ENCODE assay signal across 8 cellular contexts in the genomic region with DNA sequence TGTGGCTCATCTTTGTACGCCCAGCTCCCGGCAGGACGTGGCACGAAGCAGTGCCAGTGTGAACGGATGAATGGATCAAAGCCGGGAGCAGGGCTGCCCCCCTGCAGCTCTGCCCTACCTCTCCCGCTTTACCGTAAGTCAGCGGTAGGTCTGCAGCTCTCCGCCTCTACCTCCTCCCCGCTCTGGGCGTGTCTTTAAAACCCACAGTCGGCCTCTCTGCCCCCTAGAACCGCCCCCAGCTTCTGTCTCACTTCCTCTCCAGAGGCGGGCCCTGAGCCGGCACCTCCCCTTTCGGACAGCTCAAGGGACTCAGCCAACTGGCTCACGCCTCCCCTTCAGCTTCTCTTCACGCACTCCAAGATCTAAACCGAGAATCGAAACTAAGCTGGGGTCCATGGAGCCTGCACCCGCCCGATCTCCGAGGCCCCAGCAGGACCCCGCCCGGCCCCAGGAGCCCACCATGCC. TPM values are rescaled to one million over a fixed set of nuclear protein-coding genes. Genes with fewer than 3 reads are reported as not detected.
DNase-seq lines count a peak whose midpoint lies in the region; ATAC-seq, FAIRE-seq and TF ChIP-seq lines count a peak whose summit lies in the region.

A gene with protein sequence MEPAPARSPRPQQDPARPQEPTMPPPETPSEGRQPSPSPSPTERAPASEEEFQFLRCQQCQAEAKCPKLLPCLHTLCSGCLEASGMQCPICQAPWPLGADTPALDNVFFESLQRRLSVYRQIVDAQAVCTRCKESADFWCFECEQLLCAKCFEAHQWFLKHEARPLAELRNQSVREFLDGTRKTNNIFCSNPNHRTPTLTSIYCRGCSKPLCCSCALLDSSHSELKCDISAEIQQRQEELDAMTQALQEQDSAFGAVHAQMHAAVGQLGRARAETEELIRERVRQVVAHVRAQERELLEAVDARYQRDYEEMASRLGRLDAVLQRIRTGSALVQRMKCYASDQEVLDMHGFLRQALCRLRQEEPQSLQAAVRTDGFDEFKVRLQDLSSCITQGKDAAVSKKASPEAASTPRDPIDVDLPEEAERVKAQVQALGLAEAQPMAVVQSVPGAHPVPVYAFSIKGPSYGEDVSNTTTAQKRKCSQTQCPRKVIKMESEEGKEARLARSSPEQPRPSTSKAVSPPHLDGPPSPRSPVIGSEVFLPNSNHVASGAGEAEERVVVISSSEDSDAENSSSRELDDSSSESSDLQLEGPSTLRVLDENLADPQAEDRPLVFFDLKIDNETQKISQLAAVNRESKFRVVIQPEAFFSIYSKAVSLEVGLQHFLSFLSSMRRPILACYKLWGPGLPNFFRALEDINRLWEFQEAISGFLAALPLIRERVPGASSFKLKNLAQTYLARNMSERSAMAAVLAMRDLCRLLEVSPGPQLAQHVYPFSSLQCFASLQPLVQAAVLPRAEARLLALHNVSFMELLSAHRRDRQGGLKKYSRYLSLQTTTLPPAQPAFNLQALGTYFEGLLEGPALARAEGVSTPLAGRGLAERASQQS (plus strand): TSS at position 298 of the 465 bp plus-strand sequence. CDS start 97 bp downstream, at position 395.

- POLR2A ChIA-PET in endothelial cell of umbilical vein (lab: Charles Lee): interaction anchor here (0.7 to 1.5 kb wide), 5 partner anchors 11 to 46 kb away, joined by 3 read pairs; no protein-coding TSS in a partner anchor

- H3K4me3 ChIP-seq in OCI-LY3 (ENCODE audit: low read length): peak within 1 kb of the TSS; percentile 85
- H3K4me3 ChIP-seq in endothelial cell of umbilical vein (replicated peaks in 1 of 3; ENCODE audit: insufficient read depth in 1 of 3, low read depth in 1 of 3, low read length in 3 of 3): peak within 1 kb of the TSS; percentile 86 to 96 (median 92)

- H3K4me1 ChIP-seq in OCI-LY3 (ENCODE audit: low read length) (peaks cover 58% of the 10 kb centered on the region), endothelial cell of umbilical vein (ENCODE audit: control insufficient read depth, extremely low read depth, insufficient read depth, low read length) (peaks cover 42% of the 10 kb centered on the region)

- no peaks in the 10 kb centered on the region for H3K9me1 ChIP-seq in endothelial cell of umbilical vein (replicated peaks; ENCODE audit: control insufficient read depth, extremely low read depth, insufficient read depth, low read length)

- H4K20me1 ChIP-seq in OCI-LY3 (ENCODE audit: insufficient read depth, low read length): peaks cover 23% of the 10 kb centered on the region
- H4K20me1 ChIP-seq in endothelial cell of umbilical vein (replicated peaks; ENCODE audit: control insufficient read depth, extremely low read depth, insufficient read depth, low read length): no peaks in the 10 kb centered on the region

- TF ChIP-seq POLR2A in endothelial cell of umbilical vein (IDR thresholded peaks at IDR 0.05; ENCODE audit: low read depth, low read length): no peak

- peak; percentile 98 for FAIRE-seq in endothelial cell of umbilical vein (lab: Jason Lieb, UNC)

- in situ Hi-C loops in Caki2 (cut with HindIII; ENCODE audit: low pct_unique_long_range_greater_than_20kb, low sequenced_read_pairs): no loop called here

- H3K36me3 ChIP-seq in OCI-LY3 (replicated peaks; ENCODE audit: low read depth, low read length) (peaks cover 27% of the 10 kb centered on the region), endothelial cell of umbilical vein (ENCODE audit: control insufficient read depth in 2 of 2, extremely low read depth in 1 of 2, insufficient read depth in 2 of 2, low read length in 2 of 2) (peaks cover 5 to 9% of the 10 kb centered on the region in 2 experiments)

- peak; percentile 67 for ATAC-seq in GM21447 (IDR thresholded peaks at IDR 0.05; ENCODE audit: unreplicated experiment)

- H3K4me2 ChIP-seq in OCI-LY3 (ENCODE audit: low read length) (peak within 1 kb of the TSS; percentile 88), endothelial cell of umbilical vein (ENCODE audit: insufficient read depth, low read length) (peak within 1 kb of the TSS; percentile 97)

- peak within 1 kb of the TSS; percentile 75 for H3K27ac ChIP-seq in OCI-LY3 (ENCODE audit: low read length)
- H3K27ac ChIP-seq in endothelial cell of umbilical vein (ENCODE audit: insufficient read depth, low read depth, low read length): peak within 1 kb of the TSS; percentile 34

- H3K9me3 ChIP-seq in OCI-LY3 (ENCODE audit: insufficient read depth, low read length) (no peaks in the 10 kb centered on the region), endothelial cell of umbilical vein (replicated peaks; ENCODE audit: control insufficient read depth, insufficient read depth, low read length) (no peaks in the 10 kb centered on the region)

- peak within 1 kb of the TSS; percentile 89 for H3K9ac ChIP-seq in OCI-LY3 (ENCODE audit: low read length)
- H3K9ac ChIP-seq in endothelial cell of umbilical vein (replicated peaks; ENCODE audit: extremely low read depth, insufficient read depth, low read length): peak within 1 kb of the TSS; percentile 84

- H2AFZ ChIP-seq in OCI-LY3 (ENCODE audit: low read depth, low read length) (peak within 1 kb of the TSS; percentile 39; the same call in 1 of the 2 replicates), endothelial cell of umbilical vein (ENCODE audit: low read depth, low read length) (peak within 1 kb of the TSS; percentile 96)

- no TSS peak for BruUV-seq in endothelial cell of umbilical vein (replicated peaks; lab: Mats Ljungman, UMichigan)

- intact Hi-C loops in endothelial cell of umbilical vein (cut with micrococcal nuclease): loop anchor here (1.0 to 2.0 kb wide), 3 partner anchors 17 to 68 kb away; a partner anchor contains a TSS

- H3K27me3 ChIP-seq in OCI-LY3 (ENCODE audit: low read depth, low read length) (no peaks in the 10 kb centered on the region), endothelial cell of umbilical vein (ENCODE audit: control insufficient read depth in 2 of 2, insufficient read depth in 2 of 2, low read length in 2 of 2) (no peaks in the 10 kb centered on the region)

- peaks cover 78% of the 10 kb centered on the region for H3K79me2 ChIP-seq in OCI-LY3 (ENCODE audit: low read length)
- H3K79me2 ChIP-seq in endothelial cell of umbilical vein (ENCODE audit: control insufficient read depth, insufficient read depth, low read length): peaks cover 46% of the 10 kb centered on the region

- dilution Hi-C loops in endothelial cell of umbilical vein (cut with MboI; ENCODE audit: extremely low pct_ligation_motif_present, low sequenced_read_pairs): no loop called here

- peak; percentile 92 for DNase-seq in Caki2 (ENCODE audit: low read depth)
- peak; percentile 98 for DNase-seq in HuH-7 (ENCODE audit: low spot score)
- DNase-seq in activated T-cell treated with anti-CD3 and anti-CD28 coated beads for 1 hour (ENCODE audit: low read depth): peak; percentile 88
- peak; percentile 96 for DNase-seq in endothelial cell of umbilical vein (ENCODE audit: low read depth, low spot score)
- peak; percentile 88 for DNase-seq in middle frontal gyrus (ENCODE audit: extremely low spot score, low spot score)
- peak; percentile 92 to 94 for DNase-seq in stimulated activated CD8-positive, alpha-beta memory T cell treated with anti-CD3 and anti-CD28 coated beads, Interleukin-2, amount 100 ng/mL, for 48 hours (ENCODE audit: low read depth in 2 of 2)

- TF ChIP-seq CTCF in OCI-LY3 (IDR thresholded peaks at IDR 0.05; ENCODE audit: low read depth, low read length) (no peak), endothelial cell of umbilical vein (IDR thresholded peaks at IDR 0.05; ENCODE audit: extremely low read depth in 1 of 2, insufficient read depth in 1 of 2, low read depth in 1 of 2, low read length in 2 of 2) (no peak)

- CTCF ChIA-PET in endothelial cell of umbilical vein (lab: Charles Lee): interaction anchor here (0.7 to 4.0 kb wide), 15 partner anchors 8 to 54 kb away, joined by 3 to 65 read pairs (median 5); no protein-coding TSS in a partner anchor

TF ChIP-seq in endothelial cell of umbilical vein, 7 proteins besides CTCF, POLR2A, EP300 and RAD21:
- peak; percentile 52 for TF ChIP-seq POLR2AphosphoS5 (IDR thresholded peaks at IDR 0.05; ENCODE audit: insufficient read depth, low read depth, low read length)
- no peak for TF ChIP-seq GATA2 (IDR thresholded peaks at IDR 0.05; ENCODE audit: insufficient read depth, insufficient read length, low read depth, low read length)
- TF ChIP-seq FOS (IDR thresholded peaks at IDR 0.05; ENCODE audit: borderline replicate concordance, insufficient read depth, low read length): no peak
- no peak for TF ChIP-seq JUN (IDR thresholded peaks at IDR 0.05; ENCODE audit: borderline replicate concordance, insufficient read depth, insufficient read length, low read depth)
TF ChIP-seq in endothelial cell of umbilical vein: peak in this region for 1.

RNA-seq across cellular contexts. Expression of the gene that starts here (rescaled TPM):
- total RNA-seq in Caki2 (2014; rRNA removed; shearing (Covaris generic); ENCODE audit: low replicate concordance): 20.6 and 22.2 TPM in 2 replicates
- 77.4 and 79.6 TPM in 2 replicates for total RNA-seq in endothelial cell of umbilical vein
- polyA plus RNA-seq in endothelial cell of umbilical vein: 30.4 and 32.2 TPM in 2 replicates
- polyA plus RNA-seq in endothelial cell of umbilical vein (2011; cell fraction: cytosol; rRNA removed): 25.0 and 30.4 TPM in 2 replicates
- 48.2 and 54.1 TPM in 2 replicates for polyA plus RNA-seq in endothelial cell of umbilical vein (2011; cell fraction: nucleus; rRNA removed)
- polyA plus RNA-seq in endothelial cell of umbilical vein (2012): 50.1 and 59.6 TPM in 2 replicates
- polyA minus RNA-seq in endothelial cell of umbilical vein: 25.2 and 25.4 TPM in 2 replicates
- 15.3 TPM for polyA minus RNA-seq in endothelial cell of umbilical vein (2011; cell fraction: cytosol; rRNA and poly(A)+ RNA removed)
- polyA minus RNA-seq in endothelial cell of umbilical vein (2011; cell fraction: nucleus; rRNA and poly(A)+ RNA removed): 23.1 and 27.4 TPM in 2 replicates

Comparison
In these comparisons a context has a peak if more than half of its experiments do, and no peak if none do; other contexts are left out.
1. Peak in every context shown above with its lines: DNase-seq, ATAC-seq, H3K4me3 ChIP-seq and H3K27ac ChIP-seq.